Comparison of ENCODE assay signal across 24 cellular contexts in the genomic region with DNA sequence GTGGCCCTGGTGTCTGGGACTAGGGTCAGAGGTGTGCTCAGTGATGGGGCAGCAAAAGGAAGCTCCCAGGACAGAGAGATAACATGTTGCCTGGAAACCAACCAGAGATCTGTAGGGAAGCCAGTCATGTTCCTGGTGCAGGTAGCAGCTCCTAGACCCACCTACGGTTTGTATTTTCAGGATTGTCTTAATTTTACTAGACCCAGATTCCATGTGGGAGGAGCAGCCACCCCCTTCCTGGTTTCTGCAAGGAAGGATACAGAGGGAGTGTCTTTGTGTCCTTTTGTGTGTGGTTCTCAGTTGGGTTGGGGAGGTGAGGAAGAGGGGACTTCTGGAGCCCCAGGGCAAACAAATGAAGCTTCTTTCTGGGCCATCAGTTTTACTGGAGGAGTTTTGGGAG. TPM values are rescaled to one million over a fixed set of nuclear protein-coding genes. Genes with fewer than 3 reads are reported as not detected.
DNase-seq lines count a peak whose midpoint lies in the region; ATAC-seq and TF ChIP-seq lines count a peak whose summit lies in the region.
"Had no signal": no experiment of that assay in that cellular context is flagged by ENCODE, and none has a peak within 500 bp of the region (broad histone marks: within the 10 kb centered on the region; RNA-seq: fewer than 3 reads in every experiment).

No MANE protein-coding gene starts in this region.

- peaks cover 0 to 10% of the 10 kb centered on the region in 2 donors for H3K27me3 Mint-ChIP-seq in natural killer cell treated with Interleukin-12 subunit alpha and Interleukin-12 subunit beta and Interleukin-15 and Interleukin-18, amount 100 ng/mL, for 72 hours
- H3K27me3 Mint-ChIP-seq in natural killer cell (ENCODE audit: low read depth in 2 of 2): peaks cover 0 to 3% of the 10 kb centered on the region in 2 donors
- no peaks in the 10 kb centered on the region for H3K27me3 Mint-ChIP-seq in neural crest cell (ENCODE audit: low read depth)
- no peaks in the 10 kb centered on the region for H3K27me3 Mint-ChIP-seq in activated naive CD8-positive, alpha-beta T cell treated with anti-CD3 and anti-CD28 coated beads, Interleukin-2, amount 50 U/mL, for 24 hours
- H3K27me3 Mint-ChIP-seq: CD4-positive, alpha-beta T cell had no signal

- H3K36me3 Mint-ChIP-seq in natural killer cell treated with Interleukin-12 subunit alpha and Interleukin-12 subunit beta and Interleukin-15 and Interleukin-18, amount 100 ng/mL, for 72 hours: no peaks in the 10 kb centered on the region
- H3K36me3 Mint-ChIP-seq in natural killer cell (no peaks in the 10 kb centered on the region), neural crest cell (ENCODE audit: low read depth) (no peaks in the 10 kb centered on the region)
- H3K36me3 Mint-ChIP-seq in activated naive CD8-positive, alpha-beta T cell treated with anti-CD3 and anti-CD28 coated beads, Interleukin-2, amount 50 U/mL, for 24 hours (ENCODE audit: low read depth): no peaks in the 10 kb centered on the region
- H3K36me3 Mint-ChIP-seq: CD14-positive monocyte; CD8-positive, alpha-beta memory T cell had no signal

- ATAC-seq in natural killer cell treated with Interleukin-12 subunit alpha and Interleukin-12 subunit beta and Interleukin-15 and Interleukin-18, amount 100 ng/mL, for 72 hours: no peak
- ATAC-seq in natural killer cell: no peak
- no peak for ATAC-seq in activated naive CD8-positive, alpha-beta T cell treated with anti-CD3 and anti-CD28 coated beads, Interleukin-2, amount 50 U/mL, for 24 hours
- ATAC-seq: A549, GM12878, GM23338, HCT116 had no signal

- TF ChIP-seq CTCF in natural killer cell (IDR thresholded peaks at IDR 0.05) (no peak), neural crest cell (conservative IDR thresholded peaks at IDR 0.05) (no peak)

- H3K27ac ChIP-seq in temporal lobe (ENCODE audit: low read depth, low read length): peak overlapping the region; percentile 31
- H3K27ac ChIP-seq: BLaER1 treated with 17β-estradiol and CSF1 and Interleukin-3, amounts not matched to agents 10 nM and 100 nM had no signal

- no peaks in the 10 kb centered on the region for H3K9me3 Mint-ChIP-seq in natural killer cell treated with Interleukin-12 subunit alpha and Interleukin-12 subunit beta and Interleukin-15 and Interleukin-18, amount 100 ng/mL, for 72 hours
- H3K9me3 Mint-ChIP-seq in natural killer cell: no peaks in the 10 kb centered on the region
- H3K9me3 Mint-ChIP-seq in neural crest cell: no peaks in the 10 kb centered on the region
- H3K9me3 Mint-ChIP-seq in activated naive CD8-positive, alpha-beta T cell treated with anti-CD3 and anti-CD28 coated beads, Interleukin-2, amount 50 U/mL, for 24 hours: no peaks in the 10 kb centered on the region
- H3K9me3 Mint-ChIP-seq: CD4-positive, alpha-beta T cell; CD8-positive, alpha-beta memory T cell; HFFc6 had no signal

- DNase-seq in natural killer cell treated with Interleukin-12 subunit alpha and Interleukin-12 subunit beta and Interleukin-15 and Interleukin-18, amount 100 ng/mL, for 72 hours (ENCODE audit: low spot score): peak; percentile 41
- DNase-seq in natural killer cell (no peak), neural crest cell (ENCODE audit: low read depth, low spot score) (no peak)
- DNase-seq in activated naive CD8-positive, alpha-beta T cell treated with anti-CD3 and anti-CD28 coated beads, Interleukin-2, amount 50 U/mL, for 24 hours: no peak
- no peak for DNase-seq in effector CD8-positive, alpha-beta T cell (lab: John Stamatoyannopoulos, UW)
- DNase-seq: 8988T; ACHN; AML-193; BE2C; CD4-positive, alpha-beta T cell; CD8-positive, alpha-beta memory T cell; DMS 273 treated with DMSO at 0.1 percent for 48 hours; DMS79; EL; GDM1; H9; HFFc6 had no signal

- intact Hi-C loops in natural killer cell (cut with micrococcal nuclease): no loop called here

- no peaks in the 10 kb centered on the region for H3K4me1 Mint-ChIP-seq in natural killer cell treated with Interleukin-12 subunit alpha and Interleukin-12 subunit beta and Interleukin-15 and Interleukin-18, amount 100 ng/mL, for 72 hours (ENCODE audit: low read depth in 2 of 2)
- no peaks in the 10 kb centered on the region for H3K4me1 Mint-ChIP-seq in natural killer cell
- H3K4me1 Mint-ChIP-seq in neural crest cell: peaks cover 9% of the 10 kb centered on the region
- no peaks in the 10 kb centered on the region for H3K4me1 Mint-ChIP-seq in activated naive CD8-positive, alpha-beta T cell treated with anti-CD3 and anti-CD28 coated beads, Interleukin-2, amount 50 U/mL, for 24 hours
- H3K4me1 Mint-ChIP-seq: CD14-positive monocyte; CD8-positive, alpha-beta memory T cell had no signal

- H3K27ac Mint-ChIP-seq in natural killer cell treated with Interleukin-12 subunit alpha and Interleukin-12 subunit beta and Interleukin-15 and Interleukin-18, amount 100 ng/mL, for 72 hours: no peak overlapping the region
- no peak overlapping the region for H3K27ac Mint-ChIP-seq in natural killer cell
- no peak overlapping the region for H3K27ac Mint-ChIP-seq in neural crest cell (ENCODE audit: unreplicated experiment)
- no peak overlapping the region for H3K27ac Mint-ChIP-seq in activated naive CD8-positive, alpha-beta T cell treated with anti-CD3 and anti-CD28 coated beads, Interleukin-2, amount 50 U/mL, for 24 hours
- H3K27ac Mint-ChIP-seq: CD14-positive monocyte; CD4-positive, alpha-beta T cell; GM23338; HFFc6 had no signal

- no peak overlapping the region for H3K4me3 Mint-ChIP-seq in natural killer cell treated with Interleukin-12 subunit alpha and Interleukin-12 subunit beta and Interleukin-15 and Interleukin-18, amount 100 ng/mL, for 72 hours
- H3K4me3 Mint-ChIP-seq in natural killer cell: no peak overlapping the region
- peak overlapping the region; percentile 13 for H3K4me3 Mint-ChIP-seq in neural crest cell
- no peak overlapping the region for H3K4me3 Mint-ChIP-seq in activated naive CD8-positive, alpha-beta T cell treated with anti-CD3 and anti-CD28 coated beads, Interleukin-2, amount 50 U/mL, for 24 hours
- H3K4me3 Mint-ChIP-seq: CD14-positive monocyte; CD4-positive, alpha-beta T cell; CD8-positive, alpha-beta memory T cell; GM23338; H9; HFFc6 had no signal

RNA-seq across cellular contexts. Expression of gene MGAT5B, which starts 53.9 kb away (rescaled TPM):
- total RNA-seq in natural killer cell treated with Interleukin-12 subunit alpha and Interleukin-12 subunit beta and Interleukin-15 and Interleukin-18, amount 100 ng/mL, for 72 hours: under 1 TPM in 1 of 2 donors, not detected in 1; 0.59 TPM
- total RNA-seq in natural killer cell (not detected), neural crest cell (14.3 and 14.6 TPM in 2 replicates), temporal lobe (24.8 TPM)
